1 cellular context compared by ENCODE assay signal in the genomic region with DNA sequence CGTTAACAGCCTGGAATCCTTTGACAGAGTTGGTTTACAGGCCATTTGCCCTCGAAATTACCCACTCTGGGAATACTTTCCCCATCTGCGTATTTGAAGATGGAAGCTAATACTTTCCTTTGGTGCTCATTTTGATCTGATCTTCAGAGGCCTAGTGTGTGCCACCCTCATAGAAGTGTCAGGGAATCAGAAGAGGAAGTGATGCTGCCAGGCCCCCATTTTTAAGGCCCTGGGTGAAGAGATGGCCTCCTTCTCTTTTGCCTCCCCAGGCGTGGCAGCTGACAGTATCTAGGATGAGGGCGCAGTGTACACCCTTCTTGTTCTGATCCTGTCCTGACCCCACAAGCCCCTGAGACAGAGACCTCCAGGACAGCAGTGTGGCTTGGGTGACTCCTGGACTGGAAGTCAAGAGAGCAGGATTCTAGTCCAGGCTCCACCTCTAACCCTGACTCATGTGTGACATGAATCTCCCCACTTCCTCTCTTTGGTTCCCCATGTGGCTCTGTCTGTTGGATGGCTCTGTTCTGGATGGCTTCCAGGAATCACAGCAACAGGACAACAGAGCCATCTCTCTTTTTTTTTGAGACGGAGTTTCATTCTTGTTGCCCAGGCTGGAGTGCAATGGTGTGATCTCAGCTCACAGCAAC.
TF ChIP-seq lines count a peak whose summit lies in the region.

No MANE protein-coding gene starts in this region.

TF ChIP-seq in HepG2, 621 proteins besides CTCF, POLR2A, EP300 and RAD21:
- no peak for TF ChIP-seq ZBTB2 (CRISPR knock-in tag; IDR thresholded peaks at IDR 0.05; ENCODE audit: low read depth)
- no peak for TF ChIP-seq ZNF451 (CRISPR knock-in tag; IDR thresholded peaks at IDR 0.05)
- TF ChIP-seq LRRFIP1 (CRISPR knock-in tag; conservative IDR thresholded peaks at IDR 0.05): no peak
- no peak for TF ChIP-seq IKZF1 (IDR thresholded peaks at IDR 0.05)
- no peak for TF ChIP-seq MEIS2 (CRISPR knock-in tag; IDR thresholded peaks at IDR 0.05)
- no peak for TF ChIP-seq U2AF1 (optimal IDR thresholded peaks at IDR 0.05; ENCODE audit: low read depth, low read length)
- no peak for TF ChIP-seq MTERF4 (CRISPR knock-in tag; IDR thresholded peaks at IDR 0.05)
- TF ChIP-seq ZNF644 (CRISPR knock-in tag; IDR thresholded peaks at IDR 0.05; ENCODE audit: low read depth): no peak
- no peak for TF ChIP-seq XBP1 (CRISPR knock-in tag; IDR thresholded peaks at IDR 0.05)
- TF ChIP-seq, protein P1, sequence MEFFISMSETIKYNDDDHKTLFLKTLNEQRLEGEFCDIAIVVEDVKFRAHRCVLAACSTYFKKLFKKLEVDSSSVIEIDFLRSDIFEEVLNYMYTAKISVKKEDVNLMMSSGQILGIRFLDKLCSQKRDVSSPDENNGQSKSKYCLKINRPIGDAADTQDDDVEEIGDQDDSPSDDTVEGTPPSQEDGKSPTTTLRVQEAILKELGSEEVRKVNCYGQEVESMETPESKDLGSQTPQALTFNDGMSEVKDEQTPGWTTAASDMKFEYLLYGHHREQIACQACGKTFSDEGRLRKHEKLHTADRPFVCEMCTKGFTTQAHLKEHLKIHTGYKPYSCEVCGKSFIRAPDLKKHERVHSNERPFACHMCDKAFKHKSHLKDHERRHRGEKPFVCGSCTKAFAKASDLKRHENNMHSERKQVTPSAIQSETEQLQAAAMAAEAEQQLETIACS (CRISPR knock-in tag; IDR thresholded peaks at IDR 0.05): no peak
- no peak for TF ChIP-seq HNF4G (IDR thresholded peaks at IDR 0.05; ENCODE audit: borderline replicate concordance, low read depth, low read length)
- no peak for TF ChIP-seq HNF4G (CRISPR knock-in tag; IDR thresholded peaks at IDR 0.05; ENCODE audit: borderline replicate concordance, low read depth)
- TF ChIP-seq ISL2 (CRISPR knock-in tag; IDR thresholded peaks at IDR 0.05): no peak
- no peak for TF ChIP-seq ZHX2 (IDR thresholded peaks at IDR 0.05; ENCODE audit: low read depth)
- TF ChIP-seq ZHX2 (CRISPR knock-in tag; IDR thresholded peaks at IDR 0.05; ENCODE audit: borderline replicate concordance): no peak
- no peak for TF ChIP-seq SNAPC2 (CRISPR knock-in tag; IDR thresholded peaks at IDR 0.05)
- TF ChIP-seq ZEB1 (IDR thresholded peaks at IDR 0.05; ENCODE audit: insufficient replicate concordance, low read depth): no peak
